8 cellular contexts compared by ENCODE assay signal in genomic region chr1:90045853-90046563, GRCh38. TPM values are rescaled to one million over a fixed set of nuclear protein-coding genes. Genes with fewer than 3 reads are reported as not detected.
DNase-seq lines count a peak whose midpoint lies in the region; ATAC-seq lines count a peak whose summit lies in the region.

No MANE protein-coding gene starts in this region.

- DNase-seq in activated gamma-delta T cell treated with Interleukin-2 at 50 U/mL for 16 hours (peak; percentile 10), activated gamma-delta T cell (lab: John Stamatoyannopoulos, UW) (no peak), LHCN-M2 (ENCODE audit: low read depth) (peak; percentile 6), inferior parietal cortex (ENCODE audit: extremely low spot score) (peak; percentile 36), GM19238 (ENCODE audit: insufficient read length, low spot score) (no peak), amniotic stem cell (lab: John Stamatoyannopoulos, UW) (no peak)
- peak; percentile 8 to 22 for DNase-seq in activated CD4-positive, alpha-beta T cell treated with anti-CD3 and anti-CD28 coated beads, Interleukin-2, amount 50 U/mL, for 48 hours

- ATAC-seq in HG02970 (IDR thresholded peaks at IDR 0.05; ENCODE audit: low FRiP score, unreplicated experiment), result no peak

RNA-seq across cellular contexts. Expression of gene ZNF326, which starts 51.1 kb away (rescaled TPM):
- total RNA-seq in LHCN-M2 (2014; rRNA removed), result 6.3 and 6.6 TPM in 2 replicates
- polyA plus RNA-seq in LHCN-M2 (2012), result 8.8 TPM

Comparison
In these comparisons a context has a peak if more than half of its experiments do, and no peak if none do; other contexts are left out.
1. DNase-seq: peak in activated gamma-delta T cell treated with Interleukin-2 at 50 U/mL for 16 hours (single experiment), LHCN-M2 (single experiment), activated CD4-positive, alpha-beta T cell treated with anti-CD3 and anti-CD28 coated beads, Interleukin-2, amount 50 U/mL, for 48 hours (2 of 2) and inferior parietal cortex (single experiment); none in activated gamma-delta T cell (single experiment), GM19238 (single experiment) and amniotic stem cell (single experiment).